In the genomic region with DNA sequence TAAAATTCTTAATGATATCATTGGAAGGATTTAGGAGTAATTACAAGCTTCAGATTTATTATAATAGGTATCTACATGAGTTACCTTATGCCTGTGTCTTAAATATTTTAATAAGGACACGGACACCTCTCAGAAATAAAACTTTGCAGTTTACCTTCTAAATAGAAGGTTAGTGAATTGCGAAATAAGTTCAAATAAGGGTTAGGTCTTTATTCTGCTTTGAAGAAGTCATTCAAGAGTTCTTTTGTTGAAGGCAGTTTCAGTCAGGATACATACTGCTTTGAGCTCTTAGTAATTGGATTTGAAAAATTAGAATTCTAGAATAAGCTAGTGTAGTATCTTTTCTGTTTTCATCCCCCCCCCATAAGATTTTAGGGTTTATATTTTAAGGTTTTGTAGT, we compare ENCODE assay signal across 19 cellular contexts.
"Had no signal": no experiment of that assay in that cellular context is flagged by ENCODE, and none has a peak within 500 bp of the region (broad histone marks: within the 10 kb centered on the region; RNA-seq: fewer than 3 reads in every experiment).

No MANE protein-coding gene starts in this region.

- H3K4me1 Mint-ChIP-seq: naive B cell, nephron progenitor cell had no signal

- H3K4me2 ChIP-seq: hepatocyte had no signal

- H3K9me3 Mint-ChIP-seq: naive B cell had no signal

- ATAC-seq: left colon had no signal

- H3K4me1 ChIP-seq: parathyroid adenoma, prostate gland, sigmoid colon, stomach, transverse colon had no signal

- H3K27ac Mint-ChIP-seq: nephron progenitor cell had no signal

- H3K9me3 ChIP-seq: prostate gland, sigmoid colon, stomach, thoracic aorta, transverse colon had no signal

- H3K4me3 Mint-ChIP-seq: naive B cell, nephron progenitor cell had no signal

- H3K27me3 Mint-ChIP-seq: naive B cell had no signal

- H3K36me3 ChIP-seq: prostate gland had no signal

- DNase-seq: effector CD4-positive, alpha-beta T cell; foreskin melanocyte; head of caudate nucleus; left colon; mesendoderm; naive B cell; nephron progenitor cell; sigmoid colon; stimulated activated CD4-positive, alpha-beta T cell treated with anti-CD3 and anti-CD28 coated beads, Interleukin-12 subunit alpha, Interleukin-12 subunit beta, amount 100 ng/mL, for 4 hours; stimulated activated naive CD4-positive, alpha-beta T cell; stomach; substantia nigra; transverse colon had no signal

- H2AFZ ChIP-seq: hepatocyte, parathyroid adenoma had no signal

- H3K4me3 ChIP-seq: coronary artery, hepatocyte, prostate gland, sigmoid colon, skin epidermis, stomach, thoracic aorta, transverse colon had no signal

- H3K79me2 ChIP-seq: hepatocyte, parathyroid adenoma had no signal

- H3K9ac ChIP-seq: parathyroid adenoma had no signal

- H3K27ac ChIP-seq: coronary artery, parathyroid adenoma, prostate gland, sigmoid colon, skin epidermis, stomach, thoracic aorta, transverse colon had no signal

- H3K27me3 ChIP-seq: hepatocyte, sigmoid colon, stomach, transverse colon had no signal
